In the genomic region with DNA sequence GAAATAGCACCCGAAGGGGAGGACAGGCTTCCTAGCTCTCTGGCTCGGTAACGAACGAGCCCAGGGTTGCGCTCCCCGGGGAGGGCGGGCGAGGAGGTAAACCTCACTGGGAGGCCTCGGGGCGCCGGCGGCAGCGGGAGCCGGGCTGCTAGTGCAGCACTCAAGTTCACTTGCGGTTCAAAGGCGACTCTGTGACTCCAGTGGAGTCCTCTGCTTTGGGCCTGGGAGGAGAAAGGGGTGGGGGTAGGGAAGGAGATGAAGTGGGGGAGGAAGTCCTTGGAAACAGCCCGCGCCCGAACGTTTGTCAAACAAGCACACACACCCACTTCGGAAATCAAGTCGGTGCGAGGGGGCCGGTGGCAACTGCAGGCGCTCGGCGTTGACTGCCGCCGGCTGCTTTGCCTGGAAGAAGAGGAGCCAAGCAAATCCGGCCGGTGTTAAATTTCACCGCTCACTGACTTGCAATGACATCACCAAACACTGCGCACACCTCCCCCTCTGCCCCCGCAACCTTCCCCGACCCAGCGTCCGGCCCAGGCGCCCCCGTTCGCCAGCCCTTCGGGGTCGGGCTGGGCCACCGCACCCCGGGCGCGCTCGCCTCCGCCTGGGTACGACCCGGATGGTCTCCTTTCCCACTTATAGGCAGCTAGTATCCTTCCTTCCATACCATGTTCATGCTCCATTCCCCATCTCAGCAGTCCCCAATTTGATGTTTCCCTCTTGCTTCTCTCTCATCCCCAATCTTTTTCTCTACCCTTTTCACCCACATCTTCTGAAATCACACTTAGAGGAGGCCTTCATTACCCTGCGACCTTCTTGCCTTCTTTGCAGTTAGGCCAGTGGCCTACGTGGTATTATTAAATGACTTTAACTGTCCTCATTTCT, we compare ENCODE assay signal across 7 cellular contexts. TPM values are rescaled to one million over a fixed set of nuclear protein-coding genes. Genes with fewer than 3 reads are reported as not detected.
DNase-seq lines count a peak whose midpoint lies in the region; ATAC-seq, FAIRE-seq and TF ChIP-seq lines count a peak whose summit lies in the region.

Gene COL24A1, minus strand, starts transcription at position 202 of the 885 bp plus-strand sequence. CDS start 376 bp downstream, outside the sequence.

- no peaks in the 10 kb centered on the region for H3K79me2 ChIP-seq in keratinocyte (ENCODE audit: control insufficient read depth, insufficient read depth, low read length)

- FAIRE-seq in GM12891 (lab: Jason Lieb, UNC) (no peak), keratinocyte (lab: Jason Lieb, UNC) (no peak)

- peak; percentile 38 for DNase-seq in GM12891 (ENCODE audit: insufficient read length, low spot score)
- peak; percentile 26 for DNase-seq in NCI-H128 (lab: John Stamatoyannopoulos, UW; ENCODE audit: unreplicated experiment)
- DNase-seq in breast epithelium (ENCODE audit: low spot score in 2 of 2): peak in 1 of 2 donors; percentile 52
- DNase-seq in keratinocyte (ENCODE audit: low read depth, low spot score): no peak
- DNase-seq in spleen: peak; percentile 81
- DNase-seq in GM19238 (ENCODE audit: insufficient read length, low spot score): no peak

- H3K9me3 ChIP-seq in breast epithelium (no peaks in the 10 kb centered on the region), keratinocyte (ENCODE audit: control insufficient read depth, low read depth, low read length) (no peaks in the 10 kb centered on the region), spleen (no peaks in the 10 kb centered on the region)

- no peak for TF ChIP-seq POLR2A in GM12891 (IDR thresholded peaks at IDR 0.05; ENCODE audit: low read depth, low read length)
- no peak for TF ChIP-seq POLR2A in breast epithelium (IDR thresholded peaks at IDR 0.05)
- TF ChIP-seq POLR2A in spleen (IDR thresholded peaks at IDR 0.05): no peak

- peak within 1 kb of the TSS; percentile 65 for H3K4me2 ChIP-seq in keratinocyte (ENCODE audit: control insufficient read depth, extremely low read depth, insufficient read depth, low read depth, low read length)

- intact Hi-C loops in breast epithelium (cut with DNase I; ENCODE audit: low total_unique reads): no loop called here
- intact Hi-C loops in spleen (cut with DNase I; ENCODE audit: low total_unique reads): no loop called here

- peak within 1 kb of the TSS; percentile 50 for H2AFZ ChIP-seq in keratinocyte (ENCODE audit: control insufficient read depth, low read length)

- H3K4me3 ChIP-seq in breast epithelium: peak within 1 kb of the TSS; percentile 31 to 62 (median 47)
- peak within 1 kb of the TSS in 2 of 3 experiments; percentile 2 to 29 for H3K4me3 ChIP-seq in keratinocyte (ENCODE audit: control insufficient read depth in 2 of 3, extremely low read depth in 1 of 3, insufficient read depth in 2 of 3, low read depth in 1 of 3, low read length in 3 of 3)
- peak within 1 kb of the TSS; percentile 6 to 58 (median 29) for H3K4me3 ChIP-seq in spleen

- dilution Hi-C loops in keratinocyte (cut with MboI; ENCODE audit: extremely low pct_ligation_motif_present, low sequenced_read_pairs): no loop called here

- peaks cover 0 to 4% of the 10 kb centered on the region in 2 donors for H3K4me1 ChIP-seq in breast epithelium
- H3K4me1 ChIP-seq in keratinocyte (ENCODE audit: control insufficient read depth, extremely low read depth, insufficient read depth, low read length): peaks cover 19% of the 10 kb centered on the region
- H3K4me1 ChIP-seq in spleen: peaks cover 6 to 28% (median 21%) of the 10 kb centered on the region in 6 donors

- H3K27me3 ChIP-seq in breast epithelium (peaks cover 3 to 18% of the 10 kb centered on the region in 2 donors), keratinocyte (ENCODE audit: control insufficient read depth, extremely low read depth, insufficient read depth, low read length) (peaks cover 28% of the 10 kb centered on the region), spleen (replicated peaks in 1 of 7) (peaks cover 0 to 48% (median 32%) of the 10 kb centered on the region in 7 donors)

- 18 to 26% (median 19%) methylated on average over 50 to 52 of the region's 52 CpGs for WGBS in spleen, 5 donors

- no peak within 1 kb of the TSS for H3K9ac ChIP-seq in keratinocyte (ENCODE audit: control insufficient read depth, extremely low read depth, insufficient read depth, low read length)

- no peak for TF ChIP-seq CTCF in breast epithelium (IDR thresholded peaks at IDR 0.05)
- no peak for TF ChIP-seq CTCF in keratinocyte (optimal IDR thresholded peaks at IDR 0.05 in 1 of 3, IDR thresholded peaks at IDR 0.05 in 1 of 3, conservative IDR thresholded peaks at IDR 0.05 in 1 of 3; ENCODE audit: extremely low read depth in 1 of 3, insufficient read depth in 2 of 3, low read length in 3 of 3)
- no peak for TF ChIP-seq CTCF in spleen (IDR thresholded peaks at IDR 0.05 in 8 of 11, conservative IDR thresholded peaks at IDR 0.05 in 3 of 11)

- H3K27ac ChIP-seq in breast epithelium (peak within 1 kb of the TSS in 1 of 2 donors; percentile 1), keratinocyte (ENCODE audit: control insufficient read depth, insufficient read depth, low read length) (no peak within 1 kb of the TSS), spleen (peak within 1 kb of the TSS in 1 of 8 donors; percentile 31)

- ATAC-seq in HG02678 (IDR thresholded peaks at IDR 0.05; ENCODE audit: unreplicated experiment): no peak

- H3K36me3 ChIP-seq in breast epithelium (no peaks in the 10 kb centered on the region), keratinocyte (ENCODE audit: control insufficient read depth in 2 of 2, extremely low read depth in 1 of 2, insufficient read depth in 2 of 2, low read length in 2 of 2) (no peaks in the 10 kb centered on the region), spleen (no peaks in the 10 kb centered on the region)

- no peaks in the 10 kb centered on the region for H3K9me1 ChIP-seq in keratinocyte (ENCODE audit: control insufficient read depth, extremely low read depth, insufficient read depth, low read length)

- no peaks in the 10 kb centered on the region for H4K20me1 ChIP-seq in keratinocyte (ENCODE audit: control insufficient read depth, extremely low read depth, insufficient read depth, low read length)

TF ChIP-seq in GM12891, 5 proteins besides CTCF, POLR2A, EP300 and RAD21:
- no peak for TF ChIP-seq TAF1 (IDR thresholded peaks at IDR 0.05; ENCODE audit: low read depth, low read length)

RNA-seq across cellular contexts. Expression of gene COL24A1, which starts in this region (rescaled TPM):
- polyA plus RNA-seq in GM12891 (2012; ENCODE audit: low read depth, missing spikeins): 1.6 TPM
- total RNA-seq in breast epithelium (1 to 10 TPM in 1 of 3 donors, under 1 TPM in 2; 0.33 to 1.3 (median 0.48) TPM), spleen (1 to 10 TPM in 1 of 7 donors, under 1 TPM in 6; 0.30 to 1.1 (median 0.77) TPM)
- polyA plus RNA-seq in keratinocyte (0.01 TPM in 1 of 3 replicates, not detected in the others), spleen (under 1 TPM; 0.06 to 0.13 (median 0.06) TPM)
- not detected for polyA plus RNA-seq in keratinocyte (2011; ENCODE audit: low read depth)
- polyA plus RNA-seq in keratinocyte (2011; cell fraction: cytosol; rRNA removed): not detected in 2 replicates
- 0.03 and 0.05 TPM in 2 replicates for polyA plus RNA-seq in keratinocyte (2011; cell fraction: nucleus; rRNA removed)
- not detected in 2 replicates for polyA plus RNA-seq in keratinocyte (2012; ENCODE audit: low replicate concordance)
- not detected in 3 replicates for polyA minus RNA-seq in keratinocyte
- not detected for polyA minus RNA-seq in keratinocyte (2011; cell fraction: cytosol; rRNA and poly(A)+ RNA removed)
- polyA minus RNA-seq in keratinocyte (2011; cell fraction: nucleus; rRNA and poly(A)+ RNA removed): not detected in 2 replicates

Comparison
In these comparisons a context has a peak if more than half of its experiments do, and no peak if none do; other contexts are left out.
1. DNase-seq: peak in GM12891 (single experiment), NCI-H128 (single experiment) and spleen (single experiment); none in keratinocyte (single experiment) and GM19238 (single experiment).
2. Peak in every context shown above with its lines, with median percentiles within 50 percentile points of each other: H3K4me3 ChIP-seq.